28 cellular contexts compared by ENCODE assay signal in the genomic region with DNA sequence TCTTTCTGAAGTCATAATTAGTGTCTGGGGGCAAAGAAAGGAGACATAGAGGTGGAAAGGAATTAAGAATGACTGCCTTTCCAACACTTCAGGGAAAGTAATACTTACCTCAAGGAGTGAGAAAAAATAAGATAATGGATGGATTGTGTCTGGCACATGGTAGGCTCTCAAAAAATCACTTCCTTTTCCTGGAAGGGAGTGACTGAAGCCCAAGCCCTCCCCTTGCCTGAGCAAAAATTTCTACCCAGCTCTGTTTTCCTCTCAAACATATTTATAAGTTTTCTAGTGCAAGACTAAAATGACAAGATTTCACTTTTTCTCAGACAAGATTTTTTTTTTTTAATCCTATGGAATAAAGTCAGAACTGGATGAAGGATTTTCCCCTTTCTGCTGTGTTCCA.
"Had no signal": no experiment of that assay in that cellular context is flagged by ENCODE, and none has a peak within 500 bp of the region (broad histone marks: within the 10 kb centered on the region; RNA-seq: fewer than 3 reads in every experiment).

No MANE protein-coding gene starts in this region.

- H3K4me1 ChIP-seq: stomach, testis, thyroid gland, tibial artery, transverse colon, upper lobe of left lung, upper lobe of right lung, uterus, vagina had no signal

- H3K27me3 Mint-ChIP-seq: stimulated activated naive CD8-positive, alpha-beta T cell treated with anti-CD3 and anti-CD28 coated beads, Interleukin-15, amount 100 ng/mL, for 72 hours had no signal

- H3K4me3 Mint-ChIP-seq: stimulated activated effector memory CD8-positive, alpha-beta T cell treated with anti-CD3 and anti-CD28 coated beads, Interleukin-12 subunit alpha, Interleukin-12 subunit beta, amount 100 ng/mL, for 72 hours; stimulated activated memory B cell treated with anti-CD40 and anti-IgM and Interleukin-4, amounts not matched to agents 10 μg/mL and 1 μg/mL and 100 μg/mL, for 72 hours; stimulated activated naive B cell treated with anti-CD40 and anti-IgM and Interleukin-4, amounts not matched to agents 10 μg/mL and 1 μg/mL and 100 μg/mL, for 72 hours; stimulated activated naive CD8-positive, alpha-beta T cell treated with anti-CD3 and anti-CD28 coated beads, Interleukin-15, amount 100 ng/mL, for 72 hours; stimulated activated naive CD8-positive, alpha-beta T cell treated with anti-CD3 and anti-CD28 coated beads, Interleukin-15, Interleukin-2, amounts not matched to agents 100 ng/mL and 50 ng/mL, for 24 hours; type B pancreatic cell had no signal

- ATAC-seq: stimulated activated effector memory CD8-positive, alpha-beta T cell treated with anti-CD3 and anti-CD28 coated beads, Interleukin-12 subunit alpha, Interleukin-12 subunit beta, amount 100 ng/mL, for 72 hours; stimulated activated memory B cell treated with anti-CD40 and anti-IgM and Interleukin-4, amounts not matched to agents 10 μg/mL and 1 μg/mL and 100 μg/mL, for 72 hours; stimulated activated naive B cell treated with anti-CD40 and anti-IgM and Interleukin-4, amounts not matched to agents 10 μg/mL and 1 μg/mL and 100 μg/mL, for 72 hours; stimulated activated naive CD8-positive, alpha-beta T cell treated with anti-CD3 and anti-CD28 coated beads, Interleukin-15, amount 100 ng/mL, for 72 hours; stimulated activated naive CD8-positive, alpha-beta T cell treated with anti-CD3 and anti-CD28 coated beads, Interleukin-15, Interleukin-2, amounts not matched to agents 100 U/mL and 50 U/mL, for 24 hours; upper lobe of right lung had no signal

- H3K36me3 ChIP-seq: stomach, suprapubic skin, thoracic aorta, thyroid gland, tibial artery, tibial nerve, transverse colon, upper lobe of left lung, upper lobe of right lung, uterus, vagina had no signal

- H3K4me1 Mint-ChIP-seq: stimulated activated effector memory CD8-positive, alpha-beta T cell treated with anti-CD3 and anti-CD28 coated beads, Interleukin-12 subunit alpha, Interleukin-12 subunit beta, amount 100 ng/mL, for 72 hours; stimulated activated memory B cell treated with anti-CD40 and anti-IgM and Interleukin-4, amounts not matched to agents 10 μg/mL and 1 μg/mL and 100 μg/mL, for 72 hours; stimulated activated naive B cell treated with anti-CD40 and anti-IgM and Interleukin-4, amounts not matched to agents 10 μg/mL and 1 μg/mL and 100 μg/mL, for 72 hours had no signal

- H3K4me3 ChIP-seq: stomach, suprapubic skin, testis, thoracic aorta, thyroid gland, tibial artery, tibial nerve, transverse colon, upper lobe of left lung, upper lobe of right lung, uterus, vagina had no signal

- H3K27me3 ChIP-seq: testis, thyroid gland, tibial nerve, transverse colon, upper lobe of left lung, uterus, vagina had no signal

- H3K9me3 Mint-ChIP-seq: stimulated activated effector memory CD8-positive, alpha-beta T cell treated with anti-CD3 and anti-CD28 coated beads, Interleukin-12 subunit alpha, Interleukin-12 subunit beta, amount 100 ng/mL, for 72 hours; stimulated activated memory B cell treated with anti-CD40 and anti-IgM and Interleukin-4, amounts not matched to agents 10 μg/mL and 1 μg/mL and 100 μg/mL, for 72 hours; stimulated activated naive B cell treated with anti-CD40 and anti-IgM and Interleukin-4, amounts not matched to agents 10 μg/mL and 1 μg/mL and 100 μg/mL, for 72 hours; stimulated activated naive CD8-positive, alpha-beta T cell treated with anti-CD3 and anti-CD28 coated beads, Interleukin-15, amount 100 ng/mL, for 72 hours; stimulated activated naive CD8-positive, alpha-beta T cell treated with anti-CD3 and anti-CD28 coated beads, Interleukin-15, Interleukin-2, amounts not matched to agents 100 ng/mL and 50 ng/mL, for 24 hours; type B pancreatic cell had no signal

- DNase-seq: stimulated activated CD4-positive, alpha-beta T cell treated with anti-CD3 and anti-CD28 coated beads, Interleukin-2, amount 100 ng/mL, for 48 hours; stimulated activated CD4-positive, alpha-beta T cell treated with anti-CD3 and anti-CD28 coated beads, Interleukin-4, amount 100 ng/mL, for 1 hour; stimulated activated CD4-positive, alpha-beta T cell treated with anti-CD3 and anti-CD28 coated beads, Interleukin-4, amount 100 ng/mL, for 24 hours; stimulated activated CD4-positive, alpha-beta T cell treated with anti-CD3 and anti-CD28 coated beads, Interleukin-4, amount 100 ng/mL, for 4 hours; stimulated activated CD8-positive, alpha-beta memory T cell treated with anti-CD3 and anti-CD28 coated beads, Interleukin-4, amount 100 ng/mL, for 48 hours; stimulated activated naive B cell treated with anti-CD40 and anti-IgM and Interleukin-4, amounts not matched to agents 10 μg/mL and 1 μg/mL and 100 μg/mL, for 72 hours; stimulated activated naive CD4-positive, alpha-beta T cell; stimulated activated naive CD4-positive, alpha-beta T cell treated with Interleukin-2 at 50 U/mL for 16 hours; stimulated activated naive CD8-positive, alpha-beta T cell treated with anti-CD3 and anti-CD28 coated beads, Interleukin-15, amount 100 ng/mL, for 72 hours; stimulated activated naive CD8-positive, alpha-beta T cell treated with anti-CD3 and anti-CD28 coated beads, Interleukin-15, Interleukin-2, amounts not matched to agents 100 U/mL and 50 U/mL, for 24 hours; stomach; substantia nigra; testis; thyroid gland; tibial artery; transverse colon; trophoblast cell; upper lobe of left lung; upper lobe of right lung; uterus had no signal

- H3K36me3 Mint-ChIP-seq: stimulated activated effector memory CD8-positive, alpha-beta T cell treated with anti-CD3 and anti-CD28 coated beads, Interleukin-12 subunit alpha, Interleukin-12 subunit beta, amount 100 ng/mL, for 72 hours; stimulated activated memory B cell treated with anti-CD40 and anti-IgM and Interleukin-4, amounts not matched to agents 10 μg/mL and 1 μg/mL and 100 μg/mL, for 72 hours; stimulated activated naive B cell treated with anti-CD40 and anti-IgM and Interleukin-4, amounts not matched to agents 10 μg/mL and 1 μg/mL and 100 μg/mL, for 72 hours; type B pancreatic cell had no signal

- H3K9me3 ChIP-seq: stomach, suprapubic skin, testis, thoracic aorta, thyroid gland, tibial artery, tibial nerve, transverse colon, upper lobe of left lung, upper lobe of right lung, uterus, vagina had no signal

- H3K27ac Mint-ChIP-seq: stimulated activated effector memory CD8-positive, alpha-beta T cell treated with anti-CD3 and anti-CD28 coated beads, Interleukin-12 subunit alpha, Interleukin-12 subunit beta, amount 100 ng/mL, for 72 hours; stimulated activated memory B cell treated with anti-CD40 and anti-IgM and Interleukin-4, amounts not matched to agents 10 μg/mL and 1 μg/mL and 100 μg/mL, for 72 hours; stimulated activated naive B cell treated with anti-CD40 and anti-IgM and Interleukin-4, amounts not matched to agents 10 μg/mL and 1 μg/mL and 100 μg/mL, for 72 hours; stimulated activated naive CD8-positive, alpha-beta T cell treated with anti-CD3 and anti-CD28 coated beads, Interleukin-15, amount 100 ng/mL, for 72 hours; stimulated activated naive CD8-positive, alpha-beta T cell treated with anti-CD3 and anti-CD28 coated beads, Interleukin-15, Interleukin-2, amounts not matched to agents 100 ng/mL and 50 ng/mL, for 24 hours; type B pancreatic cell had no signal

- H3K27ac ChIP-seq: stomach, suprapubic skin, testis, thoracic aorta, thyroid gland, tibial artery, transverse colon, upper lobe of left lung, upper lobe of right lung, uterus, vagina had no signal
